In the genomic region with DNA sequence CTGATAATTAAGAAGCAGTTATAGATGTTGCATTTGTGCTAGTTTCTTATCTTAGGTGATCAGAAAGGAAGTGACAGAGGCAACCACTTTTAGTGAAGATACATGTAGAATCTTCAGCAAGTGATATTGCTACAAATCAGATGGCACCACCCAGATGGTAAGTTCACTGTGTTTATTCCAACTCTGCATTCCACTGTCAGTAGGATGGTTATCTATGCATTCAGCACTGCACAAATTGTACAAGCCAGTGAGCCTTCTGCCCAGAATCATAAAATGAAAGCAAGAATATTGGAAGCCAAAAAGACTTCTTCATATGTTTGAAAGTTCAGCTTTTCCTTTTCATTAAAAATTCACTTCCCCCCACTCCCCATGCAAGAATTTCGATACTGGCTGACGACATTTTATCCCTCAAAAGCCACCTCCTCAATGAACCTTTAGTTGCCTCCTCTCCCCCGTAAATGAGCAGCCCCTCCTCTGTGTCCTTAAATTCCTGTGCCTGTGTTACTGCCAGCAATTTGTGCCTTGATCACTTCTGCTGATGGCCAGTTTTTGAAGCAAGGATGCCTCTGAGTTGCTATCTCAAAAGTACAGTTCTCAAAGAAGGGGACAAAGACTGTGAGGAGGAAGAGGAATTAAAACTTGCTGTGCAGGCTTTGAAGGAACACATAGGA, we compare ENCODE assay signal across 1 cellular context.
TF ChIP-seq lines count a peak whose summit lies in the region.

No MANE protein-coding gene starts in this region.

TF ChIP-seq in IMR-90, 13 proteins besides CTCF, POLR2A, EP300 and RAD21 (continued from another document):
- TF ChIP-seq FOS (IDR thresholded peaks at IDR 0.05; ENCODE audit: low read depth, low read length) = no peak
